In the genomic region with DNA sequence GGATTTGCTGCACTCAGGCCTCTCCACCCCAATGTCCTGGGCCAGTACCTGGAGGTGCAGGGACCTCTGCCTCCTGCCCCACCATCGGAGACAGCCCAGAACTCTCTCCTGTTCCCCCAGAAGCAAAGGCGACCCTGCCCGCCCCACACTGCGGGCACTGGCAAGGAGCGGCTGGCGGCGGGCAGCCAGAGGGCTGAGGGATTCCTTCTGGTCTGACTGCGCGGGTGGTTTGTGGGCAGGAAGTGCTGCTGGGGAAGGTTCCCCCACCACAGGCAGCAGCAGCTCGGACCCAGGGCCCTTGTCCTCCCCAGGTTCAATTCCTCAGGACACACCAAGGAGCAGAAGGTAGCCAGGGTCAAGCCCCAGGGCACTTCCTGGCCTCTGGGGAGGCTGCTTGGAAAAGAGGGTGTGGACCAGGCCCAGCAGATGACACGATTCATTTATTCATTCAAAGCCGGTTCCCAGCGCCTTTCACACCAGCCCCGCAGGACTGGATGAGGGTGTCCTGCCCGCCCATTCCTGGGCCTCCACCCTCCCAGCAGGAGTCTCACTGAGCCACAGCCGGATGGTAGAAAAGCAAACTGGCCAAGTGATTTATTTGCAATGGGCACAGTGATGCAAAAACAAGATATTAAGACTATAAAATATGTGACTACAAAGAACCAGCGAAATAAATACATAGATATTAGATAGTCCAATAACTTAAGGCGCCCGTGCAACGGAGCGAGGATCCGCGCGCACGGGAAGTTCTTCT, we compare ENCODE assay signal across 8 cellular contexts. TPM values are rescaled to one million over a fixed set of nuclear protein-coding genes. Genes with fewer than 3 reads are reported as not detected.
DNase-seq lines count a peak whose midpoint lies in the region; ATAC-seq, FAIRE-seq and TF ChIP-seq lines count a peak whose summit lies in the region.

No MANE protein-coding gene starts in this region.

- H3K18ac ChIP-seq in IMR-90 (ENCODE audit: low read depth, low read length), result no peak overlapping the region

- WGBS in IMR-90 (ENCODE audit: extremely low coverage in 2 of 2, insufficient read length in 1 of 2), 2 experiments, result 31% methylated on average over 7 of the region's 25 CpGs; no CpG with 5 or more reads in 1 of the 2 experiments
- WGBS in HepG2 (ENCODE audit: low lambda C conversion rate), result 60% methylated on average over 19 of the region's 25 CpGs

- TF ChIP-seq POLR2A in IMR-90 (IDR thresholded peaks at IDR 0.05; ENCODE audit: low read depth, low read length) (peak; percentile 25; the same call in 1 of the 2 replicates), HepG2 (IDR thresholded peaks at IDR 0.05; ENCODE audit: insufficient read depth in 1 of 2, low read depth in 2 of 2, low read length in 2 of 2) (no peak)

- peaks cover 6 to 34% of the 10 kb centered on the region in 2 experiments; a peak in 3 of 4 replicates for H3K79me1 ChIP-seq in IMR-90 (ENCODE audit: low read depth in 1 of 2, low read length in 2 of 2)

- H3K9ac ChIP-seq in IMR-90 (ENCODE audit: low read depth, low read length) (peak overlapping the region; percentile 84), HepG2 (ENCODE audit: insufficient read depth, low read depth, low read length) (no peak overlapping the region)

- H3K4me2 ChIP-seq in IMR-90 (ENCODE audit: low read depth, low read length) (peak overlapping the region; percentile 94), HepG2 (ENCODE audit: low read depth, low read length) (peak overlapping the region; percentile 65)

- H3K9me1 ChIP-seq in IMR-90 (ENCODE audit: insufficient read depth, low read length), result peaks cover 13% of the 10 kb centered on the region

- no peak overlapping the region; a peak in 2 of 4 replicates for H4K8ac ChIP-seq in IMR-90 (ENCODE audit: low read depth in 2 of 2, low read length in 2 of 2)

- H2BK120ac ChIP-seq in IMR-90 (ENCODE audit: low read depth, low read length), result no peak overlapping the region

- H3K23ac ChIP-seq in IMR-90 (ENCODE audit: low read depth, low read length), result peak overlapping the region; percentile 73

- H3K4ac ChIP-seq in IMR-90 (ENCODE audit: low read depth, low read length), result peak overlapping the region; percentile 46; the same call in 1 of the 2 replicates

- no peak overlapping the region for H2BK5ac ChIP-seq in IMR-90 (ENCODE audit: low read depth, low read length, poor library complexity, severe bottlenecking)

- peak overlapping the region; percentile 38; the same call in 1 of the 2 replicates for H3K56ac ChIP-seq in IMR-90 (ENCODE audit: extremely low read depth, insufficient read depth, low read length)

- POLR2A ChIA-PET in IMR-90 (lab: Charles Lee; ENCODE audit: unreplicated experiment), result no interaction called here
- POLR2A ChIA-PET in HepG2 (lab: Yijun Ruan, JAX), result interaction anchor here (0.9 to 2.3 kb wide), 2 partner anchors 25 kb away, joined by 4 to 18 read pairs; a partner anchor contains a TSS

- H3K4me3 ChIP-seq in AG09309 (ENCODE audit: control insufficient read depth, low read depth, low read length) (peak overlapping the region; percentile 86), IMR-90 (ENCODE audit: insufficient read depth, low read depth, low read length) (peak overlapping the region; percentile 92), cardiac fibroblast (replicated peaks in 1 of 2; ENCODE audit: low read depth in 2 of 2, low read length in 2 of 2) (peak overlapping the region; percentile 72 to 77), HepG2 (replicated peaks in 1 of 3; ENCODE audit: insufficient read depth in 1 of 3, low read depth in 2 of 3, low read length in 3 of 3) (peak overlapping the region in 2 of 3 experiments; percentile 49 to 70; a peak in 3 of 6 replicates), WERI-Rb-1 (ENCODE audit: low read depth, low read length) (no peak overlapping the region)

- no peaks in the 10 kb centered on the region for H3K79me2 ChIP-seq in HepG2 (ENCODE audit: insufficient read depth, low read length)

- TF ChIP-seq CTCF in AG09309 (IDR thresholded peaks at IDR 0.05; ENCODE audit: control insufficient read depth, insufficient read depth, low read depth, low read length, missing control alignments) (peak; percentile 5), IMR-90 (conservative IDR thresholded peaks at IDR 0.05; ENCODE audit: low read depth, low read length) (0 out of 2 replicates have a peak, but pooled peaks have one; percentile 10), cardiac fibroblast (IDR thresholded peaks at IDR 0.05; ENCODE audit: low read depth, low read length) (no peak), HepG2 (CRISPR knock-in tag; IDR thresholded peaks at IDR 0.05) (no peak), D721Med (IDR thresholded peaks at IDR 0.05; ENCODE audit: insufficient read depth, missing control alignments) (no peak), WERI-Rb-1 (IDR thresholded peaks at IDR 0.05; ENCODE audit: low read depth, low read length) (no peak)

- no peak overlapping the region for H2BK15ac ChIP-seq in IMR-90 (ENCODE audit: low read depth, low read length)

- H4K20me1 ChIP-seq in IMR-90 (ENCODE audit: insufficient read depth, low read length) (peaks cover 23% of the 10 kb centered on the region), HepG2 (ENCODE audit: insufficient read depth, low read length) (0 out of 2 replicates have a peak, but pooled peaks cover 2% of the 10 kb centered on the region)

- in situ Hi-C loops in IMR-90 (cut with MboI; ENCODE audit: low sequenced_read_pairs), result no loop called here
- in situ Hi-C loops in HepG2 (cut with HindIII; ENCODE audit: extremely low pct_ligation_motif_present, low pct_unique_long_range_greater_than_20kb), result no loop called here

- no peak overlapping the region for H4K5ac ChIP-seq in IMR-90 (ENCODE audit: low read depth, low read length)

- ATAC-seq in IMR-90 (ENCODE audit: low read depth) (peak; percentile 3; the same call in 1 of the 2 replicates), HepG2 (no peak), GM21447 (IDR thresholded peaks at IDR 0.05; ENCODE audit: unreplicated experiment) (no peak), HG02938 (IDR thresholded peaks at IDR 0.05; ENCODE audit: unreplicated experiment) (no peak)

- no peaks in the 10 kb centered on the region for H3K27me3 ChIP-seq in IMR-90 (ENCODE audit: control insufficient read depth, insufficient read depth, low read length)
- peaks cover 7 to 32% of the 10 kb centered on the region in 2 experiments for H3K27me3 ChIP-seq in HepG2 (ENCODE audit: control insufficient read depth in 1 of 2, insufficient read depth in 2 of 2, low read length in 2 of 2)
- H3K27me3 ChIP-seq in WERI-Rb-1 (ENCODE audit: insufficient read depth, low read depth, severe bottlenecking), result peaks cover 40% of the 10 kb centered on the region

- peak overlapping the region; percentile 99 for H2AK9ac ChIP-seq in IMR-90 (replicated peaks; ENCODE audit: low read depth, low read length, poor library complexity)

- no TSS peak for BruUV-seq in IMR-90 (replicated peaks; lab: Mats Ljungman, UMichigan)
- no TSS peak for BruUV-seq in HepG2 (replicated peaks; lab: Mats Ljungman, UMichigan)

- peak overlapping the region; percentile 15; the same call in 1 of the 2 replicates for H2AK5ac ChIP-seq in IMR-90 (ENCODE audit: low read depth, low read length)

- no peak overlapping the region; the same call in 1 of the 2 replicates for H4K91ac ChIP-seq in IMR-90 (ENCODE audit: insufficient read depth, low read depth, low read length)

- no peak for TF ChIP-seq EP300 in HepG2 (IDR thresholded peaks at IDR 0.05; ENCODE audit: low read depth in 2 of 2, low read length in 2 of 2)
- TF ChIP-seq EP300 in HepG2 (CRISPR knock-in tag; IDR thresholded peaks at IDR 0.05; ENCODE audit: borderline replicate concordance), result no peak

- intact Hi-C loops in IMR-90 (cut with micrococcal nuclease), result no loop called here
- intact Hi-C loops in HepG2 (cut with micrococcal nuclease; ENCODE audit: unreplicated experiment), result no loop called here

- no peak for FAIRE-seq in HepG2 (lab: Jason Lieb, UNC)
- FAIRE-seq in D721Med (lab: Jason Lieb, UNC), result no peak

- no peaks in the 10 kb centered on the region for H3K36me3 ChIP-seq in IMR-90 (ENCODE audit: control insufficient read depth, insufficient read depth, low read length)
- no peaks in the 10 kb centered on the region for H3K36me3 ChIP-seq in HepG2 (replicated peaks in 1 of 2; ENCODE audit: control insufficient read depth in 1 of 2, insufficient read depth in 2 of 2, low read length in 2 of 2)
- H3K36me3 ChIP-seq in WERI-Rb-1, result no peaks in the 10 kb centered on the region

- no peak for DNase-seq in AG09309 (ENCODE audit: low read depth)
- DNase-seq in IMR-90, result peak; percentile 28
- peak; percentile 33 to 55 for DNase-seq in cardiac fibroblast (ENCODE audit: low read depth in 2 of 2)
- DNase-seq in HepG2 (ENCODE audit: low spot score), result no peak
- DNase-seq in D721Med (ENCODE audit: insufficient read length, low spot score), result no peak
- no peak for DNase-seq in WERI-Rb-1

- H2BK20ac ChIP-seq in IMR-90 (ENCODE audit: low read depth, low read length), result no peak overlapping the region

- no peaks in the 10 kb centered on the region for H3K9me3 ChIP-seq in IMR-90 (ENCODE audit: control insufficient read depth, insufficient read depth, low read length)
- no peaks in the 10 kb centered on the region for H3K9me3 ChIP-seq in HepG2 (ENCODE audit: low read length)
- no peaks in the 10 kb centered on the region for H3K9me3 ChIP-seq in WERI-Rb-1 (ENCODE audit: severe bottlenecking)

- H3K27ac ChIP-seq in IMR-90 (ENCODE audit: insufficient read depth, low read length), result peak overlapping the region; percentile 82; the same call in 1 of the 2 replicates
- H3K27ac ChIP-seq in HepG2 (ENCODE audit: extremely low read length, insufficient read depth, low read length), result no peak overlapping the region
- no peak overlapping the region for H3K27ac ChIP-seq in WERI-Rb-1

- dilution Hi-C loops in IMR-90 (cut with HindIII; ENCODE audit: low sequenced_read_pairs, unreplicated experiment), result no loop called here

- no peak for TF ChIP-seq RAD21 in IMR-90 (IDR thresholded peaks at IDR 0.05; ENCODE audit: low read length)
- no peak for TF ChIP-seq RAD21 in HepG2 (CRISPR knock-in tag; IDR thresholded peaks at IDR 0.05)

- peak overlapping the region; percentile 66 for H3K14ac ChIP-seq in IMR-90 (replicated peaks; ENCODE audit: low read depth, low read length)

- H2AFZ ChIP-seq in IMR-90 (replicated peaks; ENCODE audit: low read length, poor library complexity), result peak overlapping the region; percentile 92
- H2AFZ ChIP-seq in HepG2 (ENCODE audit: low read length), result no peak overlapping the region

- peaks cover 13% of the 10 kb centered on the region for H3K4me1 ChIP-seq in IMR-90 (ENCODE audit: control insufficient read depth, insufficient read depth, low read length)
- H3K4me1 ChIP-seq in HepG2 (ENCODE audit: insufficient read depth, low read length), result peaks cover 22% of the 10 kb centered on the region

- CTCF ChIA-PET in IMR-90 (lab: Yijun Ruan, JAX), result no interaction called here
- CTCF ChIA-PET in HepG2 (lab: Yijun Ruan, JAX; ENCODE audit: low intra/inter-chr PET ratio, low total read pairs), result no interaction called here

RNA-seq across cellular contexts. Expression of a gene that starts 1.2 kb away (rescaled TPM):
- 3.8 and 4.4 TPM in 2 replicates for total RNA-seq in IMR-90 (2012; rRNA removed)
- polyA plus RNA-seq in IMR-90 (2012; rRNA removed), result 89.0 and 154 TPM in 2 replicates
- 190 and 339 TPM in 2 replicates for polyA plus RNA-seq in IMR-90 (2012; cell fraction: cytosol; rRNA removed)
- polyA plus RNA-seq in IMR-90 (2012; cell fraction: nucleus; rRNA removed; ENCODE audit: low replicate concordance), result 56.3 and 191 TPM in 2 replicates
- total RNA-seq in HepG2 (2016; rRNA removed; fragmentation: Illumina TruSeq; extraction: Trizol), result 0.36 and 0.55 TPM in 2 replicates
- total RNA-seq in HepG2 (2016; cell fraction: cytosol; rRNA removed; fragmentation: Illumina TruSeq; extraction: Trizol; ENCODE audit: low read depth), result 0.40 TPM in 1 of 2 replicates, not detected in the other
- 0.27 and 0.56 TPM in 2 replicates for total RNA-seq in HepG2 (2016; cell fraction: insoluble cytoplasmic fraction; rRNA removed; fragmentation: Illumina TruSeq; extraction: Trizol)
- 0.31 and 0.65 TPM in 2 replicates for total RNA-seq in HepG2 (2016; cell fraction: membrane; rRNA removed; fragmentation: Illumina TruSeq; extraction: Trizol)
- total RNA-seq in HepG2 (2016; cell fraction: nucleus; rRNA removed; fragmentation: Illumina TruSeq; extraction: Trizol), result not detected in 2 replicates
- 0.78 and 1.5 TPM in 2 replicates for polyA plus RNA-seq in HepG2 (2011; rRNA removed)
- polyA plus RNA-seq in HepG2 (2011; cell fraction: cytosol; rRNA removed), result 2.2 and 3.8 TPM in 2 replicates
- 3.7 and 3.9 TPM in 2 replicates for polyA plus RNA-seq in HepG2 (2011; cell fraction: nucleus; rRNA removed)
- 1.5 and 2.9 TPM in 2 replicates for polyA plus RNA-seq in HepG2 (2012)
- 1.1 and 1.5 TPM in 2 replicates for polyA plus RNA-seq in HepG2 (2016; cell fraction: cytosol; fragmentation: Illumina TruSeq; extraction: Trizol; ENCODE audit: low read depth)
- 2.2 and 2.4 TPM in 2 replicates for polyA plus RNA-seq in HepG2 (2016; cell fraction: insoluble cytoplasmic fraction; fragmentation: Illumina TruSeq; extraction: Trizol; ENCODE audit: low read depth)
- 1.2 and 1.5 TPM in 2 replicates for polyA plus RNA-seq in HepG2 (2016; cell fraction: membrane; fragmentation: Illumina TruSeq; extraction: Trizol; ENCODE audit: low read depth)
- polyA plus RNA-seq in HepG2 (2016; cell fraction: nucleus; fragmentation: Illumina TruSeq; extraction: Trizol; ENCODE audit: insufficient read depth, low read depth), result 2.0 and 2.5 TPM in 2 replicates
- 1.2 and 12.9 TPM in 2 replicates for polyA minus RNA-seq in HepG2 (2011; rRNA and poly(A)+ RNA removed; ENCODE audit: low replicate concordance)
- polyA minus RNA-seq in HepG2 (2011; cell fraction: cytosol; rRNA and poly(A)+ RNA removed), result 0.88 and 1.4 TPM in 2 replicates
- polyA minus RNA-seq in HepG2 (2011; cell fraction: nucleus; rRNA and poly(A)+ RNA removed), result 0.64 and 0.87 TPM in 2 replicates

RNA-seq across cellular contexts. Expression of a gene that starts 42.5 kb away (rescaled TPM):
- total RNA-seq in IMR-90 (2012; rRNA removed), result 1.6 and 2.2 TPM in 2 replicates
- polyA plus RNA-seq in IMR-90 (2012; rRNA removed), result 3.0 and 3.7 TPM in 2 replicates
- polyA plus RNA-seq in IMR-90 (2012; cell fraction: cytosol; rRNA removed), result 3.6 and 6.4 TPM in 2 replicates
- polyA plus RNA-seq in IMR-90 (2012; cell fraction: nucleus; rRNA removed; ENCODE audit: low replicate concordance), result 5.3 and 8.9 TPM in 2 replicates
- total RNA-seq in HepG2 (2016; rRNA removed; fragmentation: Illumina TruSeq; extraction: Trizol), result not detected in 2 replicates
- not detected in 2 replicates for total RNA-seq in HepG2 (2016; cell fraction: cytosol; rRNA removed; fragmentation: Illumina TruSeq; extraction: Trizol; ENCODE audit: low read depth)
- total RNA-seq in HepG2 (2016; cell fraction: insoluble cytoplasmic fraction; rRNA removed; fragmentation: Illumina TruSeq; extraction: Trizol), result not detected in 2 replicates
- total RNA-seq in HepG2 (2016; cell fraction: membrane; rRNA removed; fragmentation: Illumina TruSeq; extraction: Trizol), result not detected in 2 replicates
- not detected in 2 replicates for total RNA-seq in HepG2 (2016; cell fraction: nucleus; rRNA removed; fragmentation: Illumina TruSeq; extraction: Trizol)
- polyA plus RNA-seq in HepG2 (2011; rRNA removed), result not detected in 2 replicates
- not detected in 2 replicates for polyA plus RNA-seq in HepG2 (2011; cell fraction: cytosol; rRNA removed)
- 0.10 and 0.23 TPM in 2 replicates for polyA plus RNA-seq in HepG2 (2011; cell fraction: nucleus; rRNA removed)
- polyA plus RNA-seq in HepG2 (2012), result not detected in 2 replicates
- not detected in 2 replicates for polyA plus RNA-seq in HepG2 (2016; cell fraction: cytosol; fragmentation: Illumina TruSeq; extraction: Trizol; ENCODE audit: low read depth)
- polyA plus RNA-seq in HepG2 (2016; cell fraction: insoluble cytoplasmic fraction; fragmentation: Illumina TruSeq; extraction: Trizol; ENCODE audit: low read depth), result not detected in 2 replicates
- polyA plus RNA-seq in HepG2 (2016; cell fraction: membrane; fragmentation: Illumina TruSeq; extraction: Trizol; ENCODE audit: low read depth), result not detected in 2 replicates
- not detected in 2 replicates for polyA plus RNA-seq in HepG2 (2016; cell fraction: nucleus; fragmentation: Illumina TruSeq; extraction: Trizol; ENCODE audit: insufficient read depth, low read depth)
- 17.4 TPM in 1 of 2 replicates, not detected in the other for polyA minus RNA-seq in HepG2 (2011; rRNA and poly(A)+ RNA removed; ENCODE audit: low replicate concordance)
- polyA minus RNA-seq in HepG2 (2011; cell fraction: cytosol; rRNA and poly(A)+ RNA removed), result 0.30 and 0.70 TPM in 2 replicates
- polyA minus RNA-seq in HepG2 (2011; cell fraction: nucleus; rRNA and poly(A)+ RNA removed), result 0.52 TPM in 1 of 2 replicates, not detected in the other

Comparison
In these comparisons a context has a peak if more than half of its experiments do, and no peak if none do; other contexts are left out.
1. DNase-seq: peak in IMR-90 (single experiment) and cardiac fibroblast (2 of 2); none in AG09309 (single experiment), HepG2 (single experiment), D721Med (single experiment) and WERI-Rb-1 (single experiment).
2. CTCF ChIP-seq: peak in AG09309 (single experiment) and IMR-90 (single experiment); none in cardiac fibroblast (single experiment), HepG2 (single experiment), D721Med (single experiment) and WERI-Rb-1 (single experiment).